ENCODE assay signal across 32 cellular contexts in the genomic region with DNA sequence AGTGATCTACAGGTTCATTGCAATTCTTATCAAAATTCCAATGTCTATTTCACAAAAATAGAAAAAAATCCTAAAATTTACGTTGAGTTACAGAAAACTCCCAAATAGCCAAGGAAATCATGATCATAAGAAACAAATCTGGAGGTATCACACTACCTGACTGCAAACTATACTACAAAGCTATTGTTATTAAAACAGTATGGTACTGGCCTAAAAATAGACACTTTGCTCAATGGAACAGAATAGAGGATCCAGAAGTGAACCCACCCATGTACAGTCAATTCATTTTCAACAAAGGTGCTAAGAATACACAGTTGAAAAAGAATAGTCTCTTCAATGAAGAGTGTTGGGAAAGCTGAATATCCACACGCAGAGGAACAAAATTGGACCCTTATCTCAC. TPM values are rescaled to one million over a fixed set of nuclear protein-coding genes. Genes with fewer than 3 reads are reported as not detected.
"Had no signal": no experiment of that assay in that cellular context is flagged by ENCODE, and none has a peak within 500 bp of the region (broad histone marks: within the 10 kb centered on the region; RNA-seq: fewer than 3 reads in every experiment).

No MANE protein-coding gene starts in this region.

- H3K4me3 Mint-ChIP-seq: natural killer cell; nephron; neural progenitor cell; stimulated activated memory B cell treated with anti-CD40 and anti-IgM and Interleukin-4, amounts not matched to agents 10 μg/mL and 1 μg/mL and 100 μg/mL, for 72 hours; stimulated activated naive CD8-positive, alpha-beta T cell treated with anti-CD3 and anti-CD28 coated beads, Interleukin-15, amount 100 ng/mL, for 72 hours; type B pancreatic cell had no signal

- H3K27ac Mint-ChIP-seq: natural killer cell; nephron; neural progenitor cell; progenitor cell of endocrine pancreas; stimulated activated memory B cell treated with anti-CD40 and anti-IgM and Interleukin-4, amounts not matched to agents 10 μg/mL and 1 μg/mL and 100 μg/mL, for 72 hours; stimulated activated naive CD8-positive, alpha-beta T cell treated with anti-CD3 and anti-CD28 coated beads, Interleukin-15, amount 100 ng/mL, for 72 hours; type B pancreatic cell had no signal

- H3K27ac ChIP-seq: neural progenitor cell, ovary, parathyroid adenoma, psoas muscle, right lobe of liver, skin epidermis, spleen, suprapubic skin, testis, tibial artery, transverse colon, upper lobe of right lung, uterus had no signal

- H3K27me3 Mint-ChIP-seq: progenitor cell of endocrine pancreas; stimulated activated memory B cell treated with anti-CD40 and anti-IgM and Interleukin-4, amounts not matched to agents 10 μg/mL and 1 μg/mL and 100 μg/mL, for 72 hours; stimulated activated naive CD8-positive, alpha-beta T cell treated with anti-CD3 and anti-CD28 coated beads, Interleukin-15, amount 100 ng/mL, for 72 hours; type B pancreatic cell had no signal

- DNase-seq: natural killer cell; occipital lobe; ovary; posterior cingulate gyrus; psoas muscle; right cardiac atrium; right lobe of liver; spleen; stimulated activated CD4-positive, alpha-beta T cell treated with anti-CD3 and anti-CD28 coated beads, Interleukin-12 subunit alpha, Interleukin-12 subunit beta, amount 100 ng/mL, for 4 hours; stimulated activated CD4-positive, alpha-beta T cell treated with anti-CD3 and anti-CD28 coated beads, Interleukin-1b, Interleukin-23, amount 100 ng/mL, for 48 hours; stimulated activated CD4-positive, alpha-beta T cell treated with anti-CD3 and anti-CD28 coated beads, Interleukin-4, amount 100 ng/mL, for 1 hour; stimulated activated CD4-positive, alpha-beta T cell treated with anti-CD3 and anti-CD28 coated beads, Interleukin-4, amount 100 ng/mL, for 4 hours; stimulated activated CD8-positive, alpha-beta memory T cell treated with anti-CD3 and anti-CD28 coated beads, Interleukin-4, amount 100 ng/mL, for 48 hours; stimulated activated naive CD4-positive, alpha-beta T cell; stimulated activated naive CD8-positive, alpha-beta T cell treated with anti-CD3 and anti-CD28 coated beads, Interleukin-15, amount 100 ng/mL, for 72 hours; stimulated activated naive CD8-positive, alpha-beta T cell treated with anti-CD3 and anti-CD28 coated beads, Interleukin-15, Interleukin-2, amounts not matched to agents 100 U/mL and 50 U/mL, for 24 hours; substantia nigra; testis; tibial artery; transverse colon; upper lobe of right lung; uterus had no signal

- H3K36me3 Mint-ChIP-seq: natural killer cell, neural progenitor cell had no signal

- H3K79me2 ChIP-seq: parathyroid adenoma had no signal

- ATAC-seq: natural killer cell; psoas muscle; right cardiac atrium; right lobe of liver; stimulated activated memory B cell treated with anti-CD40 and anti-IgM and Interleukin-4, amounts not matched to agents 10 μg/mL and 1 μg/mL and 100 μg/mL, for 72 hours; stimulated activated naive CD8-positive, alpha-beta T cell treated with anti-CD3 and anti-CD28 coated beads, Interleukin-15, amount 100 ng/mL, for 72 hours; stimulated activated naive CD8-positive, alpha-beta T cell treated with anti-CD3 and anti-CD28 coated beads, Interleukin-15, Interleukin-2, amounts not matched to agents 100 U/mL and 50 U/mL, for 24 hours; upper lobe of right lung had no signal

- H3K36me3 ChIP-seq: neural progenitor cell, ovary, right lobe of liver, spleen, suprapubic skin, tibial artery, transverse colon, upper lobe of right lung had no signal

- H3K4me1 ChIP-seq: parathyroid adenoma, psoas muscle, right lobe of liver, spleen, suprapubic skin, testis, tibial artery, transverse colon, upper lobe of right lung, uterus had no signal

- H3K4me1 Mint-ChIP-seq: natural killer cell; nephron; neural progenitor cell; stimulated activated memory B cell treated with anti-CD40 and anti-IgM and Interleukin-4, amounts not matched to agents 10 μg/mL and 1 μg/mL and 100 μg/mL, for 72 hours; stimulated activated naive CD8-positive, alpha-beta T cell treated with anti-CD3 and anti-CD28 coated beads, Interleukin-15, amount 100 ng/mL, for 72 hours had no signal

- H2AFZ ChIP-seq: neural progenitor cell, parathyroid adenoma had no signal

- H3K9ac ChIP-seq: neural progenitor cell, parathyroid adenoma had no signal

- H3K27me3 ChIP-seq: neural progenitor cell, ovary, right lobe of liver, spleen, suprapubic skin, testis, tibial artery, transverse colon, upper lobe of right lung, uterus had no signal

- H3K4me3 ChIP-seq: neural progenitor cell, ovary, psoas muscle, right lobe of liver, skin epidermis, smooth muscle cell, spleen, suprapubic skin, testis, tibial artery, transverse colon, upper lobe of right lung, uterus had no signal

- H3K9me3 Mint-ChIP-seq: natural killer cell had no signal

- H3K4me2 ChIP-seq: neural progenitor cell, smooth muscle cell had no signal

- H3K9me3 ChIP-seq: ovary, right lobe of liver, suprapubic skin, testis, uterus had no signal

RNA-seq across cellular contexts. Expression of a gene that starts 30.2 kb away (rescaled TPM):
- polyA plus RNA-seq: neural cell had no signal

RNA-seq across cellular contexts. Expression of a gene that starts 30.7 kb away (rescaled TPM):
- total RNA-seq: progenitor cell of endocrine pancreas had no signal
- polyA plus RNA-seq: neural cell had no signal
